33 cellular contexts compared by ENCODE assay signal in the genomic region with DNA sequence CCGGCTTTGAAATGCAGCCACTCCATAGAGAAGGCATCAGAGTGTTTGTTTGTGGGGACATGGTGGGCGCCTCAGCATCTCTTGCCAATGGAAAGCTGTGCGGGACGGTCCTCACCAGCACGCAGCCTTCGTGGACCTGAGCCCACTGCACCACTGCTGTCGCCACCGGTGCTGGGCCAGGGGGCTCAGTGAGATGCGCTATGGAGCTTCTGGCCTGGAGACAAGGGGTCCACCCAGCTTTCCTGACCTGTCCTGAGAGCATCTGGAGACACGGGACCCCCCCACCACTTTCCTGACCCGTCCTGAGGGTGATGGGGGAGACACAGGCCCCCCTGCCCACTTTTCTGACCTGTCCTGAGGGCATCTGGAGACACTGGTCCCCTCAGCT.
"Had no signal": no experiment of that assay in that cellular context is flagged by ENCODE, and none has a peak within 500 bp of the region (broad histone marks: within the 10 kb centered on the region; RNA-seq: fewer than 3 reads in every experiment).

No MANE protein-coding gene starts in this region.

- DNase-seq: Karpas-422, Kasumi-1, KBM-7, KG1, MG63, MM.1S, MV-4-11, NCI-H1048, NCI-H1092, NCI-H1092 treated with DMSO at 0.1 percent for 48 hours, NCI-H1105, NCI-H1105 treated with DMSO at 0.1 percent for 48 hours, NCI-H1417 treated with DMSO at 0.1 percent for 48 hours, NCI-H1436, NCI-H146, NCI-H1694, NCI-H1694 treated with DMSO at 0.1 percent for 48 hours, NCI-H187, NCI-H187 treated with DMSO at 0.1 percent for 48 hours, NCI-H1930, NCI-H2029, NCI-H2029 treated with DMSO at 0.1 percent for 48 hours, NCI-H2081, NCI-H2081 treated with DMSO at 0.1 percent for 48 hours, NCI-H2107, NCI-H2171, NCI-H2171 treated with DMSO at 0.1 percent for 48 hours, NCI-H2227 treated with DMSO at 0.1 percent for 48 hours, NCI-H226, NCI-H345, NCI-H446, NCI-H446 treated with DMSO at 0.1 percent for 48 hours had no signal

- H3K36me3 ChIP-seq: MG63 had no signal

- H3K9me3 ChIP-seq: MG63 had no signal

- H3K4me2 ChIP-seq: KMS-11 had no signal

- H3K9ac ChIP-seq: KMS-11 had no signal

- H3K27me3 ChIP-seq: MG63 had no signal

- H3K4me3 ChIP-seq: MG63 had no signal

- H3K27ac ChIP-seq: KMS-11 had no signal
